Comparison of ENCODE assay signal across 33 cellular contexts in genomic region chr6:67976486-67976885, GRCh38.
DNase-seq lines count a peak whose midpoint lies in the region; ATAC-seq, FAIRE-seq and TF ChIP-seq lines count a peak whose summit lies in the region.
"Had no signal": no experiment of that assay in that cellular context is flagged by ENCODE, and none has a peak within 500 bp of the region (broad histone marks: within the 10 kb centered on the region; RNA-seq: fewer than 3 reads in every experiment).

No MANE protein-coding gene starts in this region.

- H3K9ac ChIP-seq in K562 (ENCODE audit: insufficient read depth in 1 of 2, low read depth in 2 of 2, low read length in 2 of 2) (no peak overlapping the region), H1 (replicated peaks in 1 of 4; ENCODE audit: extremely low read depth in 1 of 4, low read depth in 3 of 4, low read length in 3 of 4) (no peak overlapping the region), neural cell (ENCODE audit: low read length) (no peak overlapping the region)
- H3K9ac ChIP-seq: BLaER1; BLaER1 treated with 17β-estradiol and CSF1 and Interleukin-3, amounts not matched to agents 10 nM and 100 nM had no signal

- TF ChIP-seq RAD21 in K562 (CRISPR knock-in tag; conservative IDR thresholded peaks at IDR 0.05 in 1 of 2, IDR thresholded peaks at IDR 0.05 in 1 of 2) = no peak
- TF ChIP-seq RAD21 in H1 (IDR thresholded peaks at IDR 0.05 in 1 of 2, conservative IDR thresholded peaks at IDR 0.05 in 1 of 2; ENCODE audit: low read depth in 2 of 2, low read length in 2 of 2) = no peak
- TF ChIP-seq RAD21 in neural cell (conservative IDR thresholded peaks at IDR 0.05) = no peak

- no peak for ATAC-seq in K562
- no peak for ATAC-seq in GM18520 (IDR thresholded peaks at IDR 0.05; ENCODE audit: unreplicated experiment)
- ATAC-seq: A549; CD8-positive, alpha-beta T cell had no signal

- no peaks in the 10 kb centered on the region for H3K79me2 ChIP-seq in K562 (ENCODE audit: control insufficient read depth, insufficient read depth, low read length)
- H3K79me2 ChIP-seq in H1 (ENCODE audit: control insufficient read depth in 1 of 2, insufficient read depth in 2 of 2, low read length in 2 of 2) = no peaks in the 10 kb centered on the region
- H3K79me2 ChIP-seq in neural cell (replicated peaks; ENCODE audit: insufficient read depth, low read length) = no peaks in the 10 kb centered on the region

- no peaks in the 10 kb centered on the region for H3F3A ChIP-seq in neural cell (ENCODE audit: insufficient read depth, low read length, poor library complexity, severe bottlenecking)

- TF ChIP-seq EP300 in K562 (IDR thresholded peaks at IDR 0.05; ENCODE audit: low read length) (no peak), H1 (IDR thresholded peaks at IDR 0.05; ENCODE audit: borderline replicate concordance in 1 of 2, low read depth in 2 of 2, low read length in 2 of 2) (no peak), neural cell (conservative IDR thresholded peaks at IDR 0.05; ENCODE audit: poor library complexity, severe bottlenecking) (peak; percentile 83)

- H3K36me3 ChIP-seq in K562 (ENCODE audit: control insufficient read depth, insufficient read depth, low read length) (no peaks in the 10 kb centered on the region), H1 (ENCODE audit: control insufficient read depth in 2 of 4, insufficient read depth in 4 of 4, low read length in 3 of 4) (no peaks in the 10 kb centered on the region), neural cell (ENCODE audit: insufficient read depth, low read length) (no peaks in the 10 kb centered on the region)
- H3K36me3 ChIP-seq: BE2C; BLaER1; BLaER1 treated with 17β-estradiol and CSF1 and Interleukin-3, amounts not matched to agents 10 nM and 100 nM had no signal

- peak overlapping the region; percentile 73; the same call in 1 of the 2 replicates for H2AFZ ChIP-seq in K562 (ENCODE audit: low read depth, low read length)
- H2AFZ ChIP-seq in H1 (ENCODE audit: low read length) = no peak overlapping the region
- H2AFZ ChIP-seq in neural cell (ENCODE audit: low read depth, low read length) = no peak overlapping the region

- peak; percentile 56 for FAIRE-seq in K562 (lab: Jason Lieb, UNC)
- FAIRE-seq in H1 (lab: Jason Lieb, UNC) = peak; percentile 7
- FAIRE-seq: A204.1, A549, D721Med had no signal

- H3K9me1 ChIP-seq in K562 (ENCODE audit: control insufficient read depth, insufficient read depth, low read length) = no peaks in the 10 kb centered on the region

- intact Hi-C loops in K562 (cut with micrococcal nuclease) (no loop called here), head of caudate nucleus (cut with DNase I) (no loop called here), cardiac septum (cut with DNase I) (no loop called here)

- CTCF ChIA-PET in K562 (lab: Yijun Ruan, JAX; ENCODE audit: low intra/inter-chr PET ratio) (interaction anchor here (0.6 kb wide), 1 partner anchor 458 kb away, joined by 3 read pairs; no protein-coding TSS in a partner anchor), H1 (lab: Charles Lee; ENCODE audit: partially characterized antibody) (no interaction called here)

- H2BK5ac ChIP-seq in H1 (ENCODE audit: low read depth, low read length) = no peak overlapping the region

- H3K9me2 ChIP-seq in neural cell (ENCODE audit: insufficient read depth, low read length) = no peaks in the 10 kb centered on the region

- H3K4me3 ChIP-seq in K562 (no peak overlapping the region), H1 (ENCODE audit: extremely low read depth in 1 of 4, insufficient read depth in 2 of 4, low read depth in 3 of 4, low read length in 4 of 4) (no peak overlapping the region), neural cell (ENCODE audit: low read length) (no peak overlapping the region)
- H3K4me3 ChIP-seq: A549; BLaER1; BLaER1 treated with 17β-estradiol and CSF1 and Interleukin-3, amounts not matched to agents 10 nM and 100 nM had no signal

- no peak overlapping the region for H3K56ac ChIP-seq in H1 (replicated peaks; ENCODE audit: insufficient read length, low read depth, low read length)

- H3K9me3 ChIP-seq in K562 (replicated peaks; ENCODE audit: control insufficient read depth, insufficient read depth, low read depth, low read length) (no peaks in the 10 kb centered on the region), H1 (ENCODE audit: insufficient read depth in 2 of 2, low read depth in 1 of 2, low read length in 1 of 2) (no peaks in the 10 kb centered on the region), neural cell (ENCODE audit: low read length) (no peaks in the 10 kb centered on the region)
- H3K9me3 ChIP-seq: A549; BE2C; BLaER1; BLaER1 treated with 17β-estradiol and CSF1 and Interleukin-3, amounts not matched to agents 10 nM and 100 nM; Caco-2 had no signal

- H4K5ac ChIP-seq in H1 (ENCODE audit: insufficient read length, low read depth, low read length) = no peak overlapping the region

- no peak overlapping the region for H2AK5ac ChIP-seq in H1 (ENCODE audit: low read depth, low read length)

- no peak overlapping the region for H3K18ac ChIP-seq in H1 (ENCODE audit: extremely low read depth, low read length)

- H3K79me1 ChIP-seq in H1 (ENCODE audit: low read depth, low read length) = no peaks in the 10 kb centered on the region

- no peak overlapping the region for H2BK12ac ChIP-seq in H1 (ENCODE audit: low read depth, low read length)

- TF ChIP-seq POLR2A in K562 (conservative IDR thresholded peaks at IDR 0.05) (no peak), H1 (IDR thresholded peaks at IDR 0.05; ENCODE audit: control extremely low read depth in 1 of 2, low read depth in 2 of 2, low read length in 2 of 2) (no peak)

- H3K4me1 ChIP-seq in K562 (replicated peaks in 1 of 2; ENCODE audit: control insufficient read depth in 2 of 2, insufficient read depth in 2 of 2, low read length in 2 of 2) (peaks cover 0 to 2% of the 10 kb centered on the region in 2 experiments; a peak in 1 of 5 replicates), H1 (replicated peaks in 1 of 4; ENCODE audit: control insufficient read depth in 3 of 4, insufficient read depth in 4 of 4, low read length in 3 of 4) (peaks cover 0 to 8% (median 1%) of the 10 kb centered on the region in 4 experiments; a peak in 4 of 7 replicates)
- H3K4me1 ChIP-seq: A549; BLaER1; BLaER1 treated with 17β-estradiol and CSF1 and Interleukin-3, amounts not matched to agents 10 nM and 100 nM; Caco-2 had no signal

- no peaks in the 10 kb centered on the region for H3K27me3 ChIP-seq in K562 (ENCODE audit: control insufficient read depth in 2 of 2, insufficient read depth in 2 of 2, low read length in 2 of 2)
- H3K27me3 ChIP-seq in H1 (replicated peaks in 1 of 4; ENCODE audit: control insufficient read depth in 3 of 4, extremely low read depth in 1 of 4, insufficient read depth in 3 of 4, low read length in 3 of 4) = no peaks in the 10 kb centered on the region
- no peaks in the 10 kb centered on the region for H3K27me3 ChIP-seq in neural cell (ENCODE audit: insufficient read depth, low read depth, low read length)
- H3K27me3 ChIP-seq: BE2C; BLaER1; BLaER1 treated with 17β-estradiol and CSF1 and Interleukin-3, amounts not matched to agents 10 nM and 100 nM had no signal

- no TSS peak for BruUV-seq in K562 (replicated peaks; lab: Mats Ljungman, UMichigan)

- H4K20me1 ChIP-seq in K562 (replicated peaks; ENCODE audit: control insufficient read depth, insufficient read depth, low read length) (no peaks in the 10 kb centered on the region), H1 (replicated peaks in 1 of 2; ENCODE audit: control insufficient read depth in 1 of 2, insufficient read depth in 2 of 2, low read length in 2 of 2) (no peaks in the 10 kb centered on the region), neural cell (ENCODE audit: insufficient read depth) (no peaks in the 10 kb centered on the region)
- H4K20me1 ChIP-seq: BLaER1; BLaER1 treated with 17β-estradiol and CSF1 and Interleukin-3, amounts not matched to agents 10 nM and 100 nM had no signal

- H3K14ac ChIP-seq in H1 (ENCODE audit: insufficient read length) = no peak overlapping the region

- POLR2A ChIA-PET in K562 (lab: Yijun Ruan, JAX) (no interaction called here), H1 (lab: Charles Lee; ENCODE audit: partially characterized antibody) (interaction anchor here (0.5 kb wide), 1 partner anchor 412 kb away, joined by 3 read pairs; no protein-coding TSS in a partner anchor)

- H2BK20ac ChIP-seq in H1 (ENCODE audit: low read length) = no peak overlapping the region

- H3K4me2 ChIP-seq in K562 (ENCODE audit: insufficient read depth, low read length) (no peak overlapping the region), H1 (ENCODE audit: insufficient read depth in 1 of 2, low read depth in 2 of 2, low read length in 2 of 2) (no peak overlapping the region), neural cell (ENCODE audit: low read length) (no peak overlapping the region)
- H3K4me2 ChIP-seq: A549; BLaER1; BLaER1 treated with 17β-estradiol and CSF1 and Interleukin-3, amounts not matched to agents 10 nM and 100 nM had no signal

- in situ Hi-C loops in K562 (cut with MboI) = no loop called here

- TF ChIP-seq CTCF in K562 (IDR thresholded peaks at IDR 0.05 in 2 of 3, conservative IDR thresholded peaks at IDR 0.05 in 1 of 3; ENCODE audit: insufficient read depth in 2 of 3, low read depth in 1 of 3, low read length in 3 of 3) (no peak), H1 (IDR thresholded peaks at IDR 0.05; ENCODE audit: control extremely low read depth in 1 of 3, insufficient read depth in 1 of 3, low read depth in 1 of 3, low read length in 3 of 3) (no peak), neural cell (IDR thresholded peaks at IDR 0.05; ENCODE audit: poor library complexity, severe bottlenecking) (no peak)

- no peak overlapping the region for H2BK15ac ChIP-seq in H1 (ENCODE audit: low read length)

- no peak overlapping the region for H2BK120ac ChIP-seq in H1 (replicated peaks; ENCODE audit: low read depth, low read length)

- H3K4ac ChIP-seq in H1 (replicated peaks; ENCODE audit: insufficient read length, low read depth, low read length) = no peak overlapping the region

- no peaks in the 10 kb centered on the region for H3K23me2 ChIP-seq in H1 (ENCODE audit: low read depth, low read length)

- WGBS in K562 (ENCODE audit: insufficient coverage, low coverage, missing lambda C conversion rate) = 75% methylated on average over 2 of the region's 2 CpGs
- 96% methylated on average over 2 of the region's 2 CpGs; no CpG with 5 or more reads in 1 of the 2 experiments for WGBS in H1 (ENCODE audit: extremely low coverage in 1 of 2, insufficient coverage in 1 of 2, insufficient read length in 1 of 2, insufficient replicate concordance in 2 of 2, low coverage in 1 of 2, low lambda C conversion rate in 2 of 2, missing lambda C conversion rate in 1 of 2), 2 experiments

- DNase-seq in K562 (ENCODE audit: extremely low read depth in 1 of 4, low spot score in 3 of 4) (no peak), H1 (ENCODE audit: low read depth in 1 of 2, low spot score in 2 of 2) (no peak), head of caudate nucleus (no peak), cardiac septum (ENCODE audit: low spot score) (no peak)
- DNase-seq: 8988T; ACHN; AML-193; BE2C; C1 segment of cervical spinal cord; Caco-2; Calu3; CD4-positive, alpha-beta memory T cell; CD4-positive, alpha-beta T cell; CD4-positive, CD25-positive, alpha-beta regulatory T cell; CD8-positive, alpha-beta memory T cell; CD8-positive, alpha-beta T cell; COR-L47; DMS 273 treated with DMSO at 0.1 percent for 48 hours; DMS153; DMS53; DMS79; DMS79 treated with DMSO at 0.1 percent for 48 hours; DND-41; EL had no signal

- no peak overlapping the region for H4K8ac ChIP-seq in H1 (ENCODE audit: extremely low read depth, insufficient read depth, low read length)

- H3K23ac ChIP-seq in H1 (ENCODE audit: insufficient read length) = no peak overlapping the region

- no peak overlapping the region for H4K91ac ChIP-seq in H1 (replicated peaks; ENCODE audit: insufficient read length, low read length)

- H3K27ac ChIP-seq in K562 (ENCODE audit: extremely low read depth, low read depth, low read length) (no peak overlapping the region), H1 (ENCODE audit: low read depth, low read length) (no peak overlapping the region), neural cell (ENCODE audit: low read length) (peak overlapping the region; percentile 25)
- H3K27ac ChIP-seq: 22Rv1; A549; BLaER1; BLaER1 treated with 17β-estradiol and CSF1 and Interleukin-3, amounts not matched to agents 10 nM and 100 nM; C4-2B had no signal
